In genomic region chr7:68691261-68692216, GRCh38 we compare ENCODE assay signal across 2 cellular contexts.
A peak's percentile ranks its signal among the peaks of the same experiment; 100 is the strongest.
TF ChIP-seq lines count a peak whose summit lies in the region.

No MANE protein-coding gene starts in this region.

TF ChIP-seq in A549, 52 proteins besides CTCF, POLR2A, EP300 and RAD21 (continued from another document):
- TF ChIP-seq BCL3 (IDR thresholded peaks at IDR 0.05) (peak; percentile 83; the same call in 2 of the 3 replicates), SMC3 (IDR thresholded peaks at IDR 0.05) (peak; percentile 52), MAFK (IDR thresholded peaks at IDR 0.05; ENCODE audit: partially characterized antibody) (peak; percentile 99), CBX8 (IDR thresholded peaks at IDR 0.05) (no peak), CHD2 (IDR thresholded peaks at IDR 0.05; ENCODE audit: low read length, partially characterized antibody) (no peak), HDAC2 (IDR thresholded peaks at IDR 0.05) (no peak), FOSB (CRISPR knock-in tag; IDR thresholded peaks at IDR 0.05) (no peak), JUNB (IDR thresholded peaks at IDR 0.05) (peak; percentile 92), CHD4 (IDR thresholded peaks at IDR 0.05; ENCODE audit: borderline replicate concordance) (no peak), HEYL (CRISPR knock-in tag; IDR thresholded peaks at IDR 0.05) (no peak), NPAS2 (CRISPR knock-in tag; IDR thresholded peaks at IDR 0.05; ENCODE audit: borderline replicate concordance) (no peak), SREBF2 (IDR thresholded peaks at IDR 0.05) (no peak), GATA3 (IDR thresholded peaks at IDR 0.05; ENCODE audit: borderline replicate concordance) (peak; percentile 92), JUN (IDR thresholded peaks at IDR 0.05) (peak; percentile 78 to 87; a peak in 4 of 5 replicates), RARB (CRISPR knock-in tag; IDR thresholded peaks at IDR 0.05) (no peak), FOXS1 (CRISPR knock-in tag; IDR thresholded peaks at IDR 0.05) (0 out of 2 replicates have a peak, but pooled peaks have one; percentile 43), RCOR1 (IDR thresholded peaks at IDR 0.05; ENCODE audit: low read depth, low read length) (no peak), ZNF302 (CRISPR knock-in tag; IDR thresholded peaks at IDR 0.05) (no peak), USF2 (IDR thresholded peaks at IDR 0.05) (no peak), CEBPB (IDR thresholded peaks at IDR 0.05) (peak in 1 of 2 experiments; percentile 42; a peak in 1 of 4 replicates), NR3C1 (IDR thresholded peaks at IDR 0.05) (no peak), TP53 (CRISPR knock-in tag; IDR thresholded peaks at IDR 0.05) (no peak), RFX5 (IDR thresholded peaks at IDR 0.05) (peak; percentile 69), ZFP36 (IDR thresholded peaks at IDR 0.05; ENCODE audit: borderline replicate concordance, partially characterized antibody) (no peak), MAX (IDR thresholded peaks at IDR 0.05) (peak; percentile 91), ATOH8 (CRISPR knock-in tag; IDR thresholded peaks at IDR 0.05; ENCODE audit: low read depth) (no peak), HOXB5 (CRISPR knock-in tag; IDR thresholded peaks at IDR 0.05) (peak; percentile 99), EHF (CRISPR knock-in tag; IDR thresholded peaks at IDR 0.05) (no peak), HOXA7 (CRISPR knock-in tag; IDR thresholded peaks at IDR 0.05) (no peak), POLR2AphosphoS2 (conservative IDR thresholded peaks at IDR 0.05; ENCODE audit: low read length) (no peak), MYC (IDR thresholded peaks at IDR 0.05; ENCODE audit: borderline replicate concordance, low read length) (no peak; the same call in 1 of the 2 replicates), ZC3H11A (IDR thresholded peaks at IDR 0.05) (no peak), PHF8 (IDR thresholded peaks at IDR 0.05; ENCODE audit: borderline replicate concordance, low read depth) (no peak), BHLHE40 (IDR thresholded peaks at IDR 0.05; ENCODE audit: low read depth, low read length) (no peak), NFE2L2 (conservative IDR thresholded peaks at IDR 0.05; ENCODE audit: low read length) (no peak), FOSL2 (IDR thresholded peaks at IDR 0.05) (peak; percentile 83), FOSL2 (CRISPR knock-in tag; IDR thresholded peaks at IDR 0.05) (peak; percentile 96), PBX3 (IDR thresholded peaks at IDR 0.05) (peak; percentile 80), ESRRA (IDR thresholded peaks at IDR 0.05; ENCODE audit: borderline replicate concordance, low read length) (no peak), HOXB13 (CRISPR knock-in tag; IDR thresholded peaks at IDR 0.05; ENCODE audit: low read depth) (peak; percentile 28; the same call in 1 of the 2 replicates), HES2 (IDR thresholded peaks at IDR 0.05) (no peak)

TF ChIP-seq in IMR-90, 13 proteins besides CTCF, POLR2A, EP300 and RAD21 (continued from another document):
- TF ChIP-seq RFX5 (IDR thresholded peaks at IDR 0.05; ENCODE audit: low read depth, low read length) (no peak), CHD1 (IDR thresholded peaks at IDR 0.05; ENCODE audit: low read depth, low read length) (no peak), CEBPB (IDR thresholded peaks at IDR 0.05; ENCODE audit: low read depth, low read length) (no peak), SMC3 (IDR thresholded peaks at IDR 0.05; ENCODE audit: low read depth, low read length) (no peak), FOS (IDR thresholded peaks at IDR 0.05; ENCODE audit: low read depth, low read length) (peak; percentile 58), MAFK (IDR thresholded peaks at IDR 0.05; ENCODE audit: low read depth, low read length) (peak; percentile 85), MXI1 (IDR thresholded peaks at IDR 0.05; ENCODE audit: borderline replicate concordance, low read depth, low read length) (no peak), ELK1 (IDR thresholded peaks at IDR 0.05; ENCODE audit: borderline replicate concordance, low read depth, low read length) (no peak), USF2 (IDR thresholded peaks at IDR 0.05; ENCODE audit: low read depth, low read length) (no peak), BHLHE40 (IDR thresholded peaks at IDR 0.05; ENCODE audit: low read depth, low read length) (no peak)
